ENCODE assay signal across 1 cellular context in the genomic region with DNA sequence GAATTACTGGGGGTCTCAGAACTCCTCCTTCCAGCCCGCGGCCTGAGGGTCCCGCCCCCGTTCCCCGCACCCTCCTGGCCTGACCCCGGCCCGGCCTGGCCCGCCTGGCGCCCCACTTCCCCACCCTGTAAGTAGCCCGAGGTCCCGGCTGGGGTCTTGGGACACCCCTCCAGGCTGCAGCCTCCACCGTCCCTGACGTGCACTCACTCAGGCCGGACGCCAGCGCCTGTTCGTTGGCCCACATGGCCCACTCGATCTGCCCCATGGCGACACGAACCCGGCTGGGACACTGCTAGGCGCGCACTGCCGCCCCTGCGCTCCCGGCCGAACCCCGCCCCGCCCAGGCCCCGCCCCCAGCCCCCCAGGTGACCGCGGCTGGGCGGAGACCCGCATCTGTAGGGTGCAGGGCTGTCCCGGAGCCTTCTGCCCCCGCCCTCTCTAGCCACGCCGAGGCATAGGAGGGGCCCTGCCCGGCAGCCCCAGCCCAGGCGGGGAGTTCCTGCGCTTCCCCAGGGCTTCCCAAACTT.
TF ChIP-seq lines count a peak whose summit lies in the region.

A gene (minus strand): TSS at position 305 of the 527 bp plus-strand sequence. CDS start 40 bp downstream, at position 265.

TF ChIP-seq in HepG2, 621 proteins besides CTCF, POLR2A, EP300 and RAD21 (continued from another document and continues in another):
- TF ChIP-seq, protein P1, sequence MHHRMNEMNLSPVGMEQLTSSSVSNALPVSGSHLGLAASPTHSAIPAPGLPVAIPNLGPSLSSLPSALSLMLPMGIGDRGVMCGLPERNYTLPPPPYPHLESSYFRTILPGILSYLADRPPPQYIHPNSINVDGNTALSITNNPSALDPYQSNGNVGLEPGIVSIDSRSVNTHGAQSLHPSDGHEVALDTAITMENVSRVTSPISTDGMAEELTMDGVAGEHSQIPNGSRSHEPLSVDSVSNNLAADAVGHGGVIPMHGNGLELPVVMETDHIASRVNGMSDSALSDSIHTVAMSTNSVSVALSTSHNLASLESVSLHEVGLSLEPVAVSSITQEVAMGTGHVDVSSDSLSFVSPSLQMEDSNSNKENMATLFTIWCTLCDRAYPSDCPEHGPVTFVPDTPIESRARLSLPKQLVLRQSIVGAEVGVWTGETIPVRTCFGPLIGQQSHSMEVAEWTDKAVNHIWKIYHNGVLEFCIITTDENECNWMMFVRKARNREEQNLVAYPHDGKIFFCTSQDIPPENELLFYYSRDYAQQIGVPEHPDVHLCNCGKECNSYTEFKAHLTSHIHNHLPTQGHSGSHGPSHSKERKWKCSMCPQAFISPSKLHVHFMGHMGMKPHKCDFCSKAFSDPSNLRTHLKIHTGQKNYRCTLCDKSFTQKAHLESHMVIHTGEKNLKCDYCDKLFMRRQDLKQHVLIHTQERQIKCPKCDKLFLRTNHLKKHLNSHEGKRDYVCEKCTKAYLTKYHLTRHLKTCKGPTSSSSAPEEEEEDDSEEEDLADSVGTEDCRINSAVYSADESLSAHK (CRISPR knock-in tag; IDR thresholded peaks at IDR 0.05; ENCODE audit: borderline replicate concordance), result 0 out of 2 replicates have a peak, but pooled peaks have one; percentile 61
- TF ChIP-seq ZNF557 (CRISPR knock-in tag; IDR thresholded peaks at IDR 0.05) (peak; percentile 82), NFRKB (IDR thresholded peaks at IDR 0.05) (no peak), RFXANK (CRISPR knock-in tag; IDR thresholded peaks at IDR 0.05) (no peak), ZFP41 (CRISPR knock-in tag; IDR thresholded peaks at IDR 0.05; ENCODE audit: borderline replicate concordance) (no peak), TAF1 (CRISPR knock-in tag; IDR thresholded peaks at IDR 0.05) (peak; percentile 90), POLR2AphosphoS5 (IDR thresholded peaks at IDR 0.05; ENCODE audit: low read depth, low read length) (peak; percentile 90), ZNF616 (CRISPR knock-in tag; IDR thresholded peaks at IDR 0.05; ENCODE audit: low read depth) (0 out of 2 replicates have a peak, but pooled peaks have one; percentile 86), ZNF563 (CRISPR knock-in tag; IDR thresholded peaks at IDR 0.05) (peak; percentile 73), ZNF282 (IDR thresholded peaks at IDR 0.05; ENCODE audit: partially characterized antibody) (no peak), HIVEP1 (CRISPR knock-in tag; IDR thresholded peaks at IDR 0.05) (no peak), ZNF260 (CRISPR knock-in tag; IDR thresholded peaks at IDR 0.05; ENCODE audit: borderline replicate concordance, low read depth) (no peak), NFYC (CRISPR knock-in tag; IDR thresholded peaks at IDR 0.05) (no peak), CC2D1A (CRISPR knock-in tag; IDR thresholded peaks at IDR 0.05) (peak; percentile 87; the same call in 1 of the 2 replicates), ZNF468 (CRISPR knock-in tag; IDR thresholded peaks at IDR 0.05) (no peak; the same call in 1 of the 2 replicates), JDP2 (CRISPR knock-in tag; IDR thresholded peaks at IDR 0.05; ENCODE audit: borderline replicate concordance) (no peak), SRSF4 (IDR thresholded peaks at IDR 0.05; ENCODE audit: low read depth, low read length, poor library complexity, severe bottlenecking) (no peak), NCOR1 (IDR thresholded peaks at IDR 0.05; ENCODE audit: borderline replicate concordance, low read length) (no peak), SMAD3 (CRISPR knock-in tag; IDR thresholded peaks at IDR 0.05) (no peak), CHD2 (IDR thresholded peaks at IDR 0.05; ENCODE audit: low read depth, low read length) (no peak), IKZF4 (CRISPR knock-in tag; IDR thresholded peaks at IDR 0.05; ENCODE audit: borderline replicate concordance, low read depth, not compliant biosample characterization) (peak; percentile 40), HMGA1 (CRISPR knock-in tag; conservative IDR thresholded peaks at IDR 0.05) (no peak), EED (CRISPR knock-in tag; IDR thresholded peaks at IDR 0.05) (no peak; the same call in 1 of the 2 replicates), ARID2 (CRISPR knock-in tag; IDR thresholded peaks at IDR 0.05; ENCODE audit: borderline replicate concordance) (peak; percentile 67; the same call in 1 of the 2 replicates), NONO (IDR thresholded peaks at IDR 0.05) (no peak), NONO (CRISPR knock-in tag; conservative IDR thresholded peaks at IDR 0.05) (no peak; the same call in 1 of the 2 replicates), GTF2F1 (IDR thresholded peaks at IDR 0.05; ENCODE audit: low read length) (no peak), REL (CRISPR knock-in tag; conservative IDR thresholded peaks at IDR 0.05) (peak; percentile 83; the same call in 1 of the 2 replicates), YEATS4 (CRISPR knock-in tag; IDR thresholded peaks at IDR 0.05; ENCODE audit: borderline replicate concordance) (peak; percentile 60; the same call in 1 of the 2 replicates), RBFOX2 (IDR thresholded peaks at IDR 0.05; ENCODE audit: low read depth, low read length) (peak; percentile 87), CBX2 (IDR thresholded peaks at IDR 0.05; ENCODE audit: low read depth, low read length) (no peak), CBX2 (CRISPR knock-in tag; IDR thresholded peaks at IDR 0.05; ENCODE audit: low read depth) (0 out of 2 replicates have a peak, but pooled peaks have one; percentile 28), ZBTB42 (CRISPR knock-in tag; IDR thresholded peaks at IDR 0.05) (peak; percentile 11; the same call in 1 of the 2 replicates), ASH2L (IDR thresholded peaks at IDR 0.05; ENCODE audit: insufficient read length, low read depth, low read length) (no peak), HOXD1 (CRISPR knock-in tag; IDR thresholded peaks at IDR 0.05) (peak; percentile 74), TAF15 (IDR thresholded peaks at IDR 0.05; ENCODE audit: low read depth, low read length, poor library complexity, severe bottlenecking) (peak; percentile 6), PHF8 (CRISPR knock-in tag; IDR thresholded peaks at IDR 0.05) (peak; percentile 86), ZFY (CRISPR knock-in tag; IDR thresholded peaks at IDR 0.05) (peak; percentile 91), ZNF674 (CRISPR knock-in tag; IDR thresholded peaks at IDR 0.05; ENCODE audit: low read depth) (peak; percentile 28; the same call in 1 of the 2 replicates)
- TF ChIP-seq, protein P2, sequence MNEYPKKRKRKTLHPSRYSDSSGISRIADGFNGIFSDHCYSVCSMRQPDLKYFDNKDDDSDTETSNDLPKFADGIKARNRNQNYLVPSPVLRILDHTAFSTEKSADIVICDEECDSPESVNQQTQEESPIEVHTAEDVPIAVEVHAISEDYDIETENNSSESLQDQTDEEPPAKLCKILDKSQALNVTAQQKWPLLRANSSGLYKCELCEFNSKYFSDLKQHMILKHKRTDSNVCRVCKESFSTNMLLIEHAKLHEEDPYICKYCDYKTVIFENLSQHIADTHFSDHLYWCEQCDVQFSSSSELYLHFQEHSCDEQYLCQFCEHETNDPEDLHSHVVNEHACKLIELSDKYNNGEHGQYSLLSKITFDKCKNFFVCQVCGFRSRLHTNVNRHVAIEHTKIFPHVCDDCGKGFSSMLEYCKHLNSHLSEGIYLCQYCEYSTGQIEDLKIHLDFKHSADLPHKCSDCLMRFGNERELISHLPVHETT (CRISPR knock-in tag; conservative IDR thresholded peaks at IDR 0.05), result no peak
- TF ChIP-seq, protein P3, sequence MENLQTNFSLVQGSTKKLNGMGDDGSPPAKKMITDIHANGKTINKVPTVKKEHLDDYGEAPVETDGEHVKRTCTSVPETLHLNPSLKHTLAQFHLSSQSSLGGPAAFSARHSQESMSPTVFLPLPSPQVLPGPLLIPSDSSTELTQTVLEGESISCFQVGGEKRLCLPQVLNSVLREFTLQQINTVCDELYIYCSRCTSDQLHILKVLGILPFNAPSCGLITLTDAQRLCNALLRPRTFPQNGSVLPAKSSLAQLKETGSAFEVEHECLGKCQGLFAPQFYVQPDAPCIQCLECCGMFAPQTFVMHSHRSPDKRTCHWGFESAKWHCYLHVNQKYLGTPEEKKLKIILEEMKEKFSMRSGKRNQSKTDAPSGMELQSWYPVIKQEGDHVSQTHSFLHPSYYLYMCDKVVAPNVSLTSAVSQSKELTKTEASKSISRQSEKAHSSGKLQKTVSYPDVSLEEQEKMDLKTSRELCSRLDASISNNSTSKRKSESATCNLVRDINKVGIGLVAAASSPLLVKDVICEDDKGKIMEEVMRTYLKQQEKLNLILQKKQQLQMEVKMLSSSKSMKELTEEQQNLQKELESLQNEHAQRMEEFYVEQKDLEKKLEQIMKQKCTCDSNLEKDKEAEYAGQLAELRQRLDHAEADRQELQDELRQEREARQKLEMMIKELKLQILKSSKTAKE (CRISPR knock-in tag; IDR thresholded peaks at IDR 0.05; ENCODE audit: borderline replicate concordance), result 0 out of 2 replicates have a peak, but pooled peaks have one; percentile 13
- TF ChIP-seq, protein P4, sequence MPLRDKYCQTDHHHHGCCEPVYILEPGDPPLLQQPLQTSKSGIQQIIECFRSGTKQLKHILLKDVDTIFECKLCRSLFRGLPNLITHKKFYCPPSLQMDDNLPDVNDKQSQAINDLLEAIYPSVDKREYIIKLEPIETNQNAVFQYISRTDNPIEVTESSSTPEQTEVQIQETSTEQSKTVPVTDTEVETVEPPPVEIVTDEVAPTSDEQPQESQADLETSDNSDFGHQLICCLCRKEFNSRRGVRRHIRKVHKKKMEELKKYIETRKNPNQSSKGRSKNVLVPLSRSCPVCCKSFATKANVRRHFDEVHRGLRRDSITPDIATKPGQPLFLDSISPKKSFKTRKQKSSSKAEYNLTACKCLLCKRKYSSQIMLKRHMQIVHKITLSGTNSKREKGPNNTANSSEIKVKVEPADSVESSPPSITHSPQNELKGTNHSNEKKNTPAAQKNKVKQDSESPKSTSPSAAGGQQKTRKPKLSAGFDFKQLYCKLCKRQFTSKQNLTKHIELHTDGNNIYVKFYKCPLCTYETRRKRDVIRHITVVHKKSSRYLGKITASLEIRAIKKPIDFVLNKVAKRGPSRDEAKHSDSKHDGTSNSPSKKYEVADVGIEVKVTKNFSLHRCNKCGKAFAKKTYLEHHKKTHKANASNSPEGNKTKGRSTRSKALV (CRISPR knock-in tag; IDR thresholded peaks at IDR 0.05), result no peak; the same call in 1 of the 2 replicates
- TF ChIP-seq, protein P5, sequence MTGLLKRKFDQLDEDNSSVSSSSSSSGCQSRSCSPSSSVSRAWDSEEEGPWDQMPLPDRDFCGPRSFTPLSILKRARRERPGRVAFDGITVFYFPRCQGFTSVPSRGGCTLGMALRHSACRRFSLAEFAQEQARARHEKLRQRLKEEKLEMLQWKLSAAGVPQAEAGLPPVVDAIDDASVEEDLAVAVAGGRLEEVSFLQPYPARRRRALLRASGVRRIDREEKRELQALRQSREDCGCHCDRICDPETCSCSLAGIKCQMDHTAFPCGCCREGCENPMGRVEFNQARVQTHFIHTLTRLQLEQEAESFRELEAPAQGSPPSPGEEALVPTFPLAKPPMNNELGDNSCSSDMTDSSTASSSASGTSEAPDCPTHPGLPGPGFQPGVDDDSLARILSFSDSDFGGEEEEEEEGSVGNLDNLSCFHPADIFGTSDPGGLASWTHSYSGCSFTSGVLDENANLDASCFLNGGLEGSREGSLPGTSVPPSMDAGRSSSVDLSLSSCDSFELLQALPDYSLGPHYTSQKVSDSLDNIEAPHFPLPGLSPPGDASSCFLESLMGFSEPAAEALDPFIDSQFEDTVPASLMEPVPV (CRISPR knock-in tag; IDR thresholded peaks at IDR 0.05), result 0 out of 2 replicates have a peak, but pooled peaks have one; percentile 80
- TF ChIP-seq, protein P6, sequence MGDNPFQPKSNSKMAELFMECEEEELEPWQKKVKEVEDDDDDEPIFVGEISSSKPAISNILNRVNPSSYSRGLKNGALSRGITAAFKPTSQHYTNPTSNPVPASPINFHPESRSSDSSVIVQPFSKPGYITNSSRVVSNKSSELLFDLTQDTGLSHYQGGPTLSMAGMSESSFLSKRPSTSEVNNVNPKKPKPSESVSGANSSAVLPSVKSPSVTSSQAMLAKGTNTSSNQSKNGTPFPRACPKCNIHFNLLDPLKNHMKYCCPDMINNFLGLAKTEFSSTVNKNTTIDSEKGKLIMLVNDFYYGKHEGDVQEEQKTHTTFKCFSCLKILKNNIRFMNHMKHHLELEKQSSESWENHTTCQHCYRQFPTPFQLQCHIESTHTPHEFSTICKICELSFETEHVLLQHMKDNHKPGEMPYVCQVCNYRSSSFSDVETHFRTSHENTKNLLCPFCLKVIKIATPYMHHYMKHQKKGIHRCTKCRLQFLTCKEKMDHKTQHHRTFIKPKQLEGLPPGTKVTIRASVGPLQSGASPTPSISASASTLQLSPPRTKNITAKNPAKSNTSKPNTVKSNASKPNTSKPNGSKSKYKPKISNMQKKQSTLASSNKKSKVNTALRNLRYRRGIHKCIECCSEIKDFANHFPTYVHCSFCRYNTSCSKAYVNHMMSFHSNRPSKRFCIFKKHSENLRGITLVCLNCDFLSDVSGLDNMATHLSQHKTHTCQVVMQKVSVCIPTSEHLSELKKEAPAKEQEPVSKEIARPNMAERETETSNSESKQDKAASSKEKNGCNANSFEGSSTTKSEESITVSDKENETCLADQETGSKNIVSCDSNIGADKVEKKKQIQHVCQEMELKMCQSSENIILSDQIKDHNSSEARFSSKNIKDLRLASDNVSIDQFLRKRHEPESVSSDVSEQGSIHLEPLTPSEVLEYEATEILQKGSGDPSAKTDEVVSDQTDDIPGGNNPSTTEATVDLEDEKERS (CRISPR knock-in tag; IDR thresholded peaks at IDR 0.05), result peak; percentile 61
- TF ChIP-seq, protein P7, sequence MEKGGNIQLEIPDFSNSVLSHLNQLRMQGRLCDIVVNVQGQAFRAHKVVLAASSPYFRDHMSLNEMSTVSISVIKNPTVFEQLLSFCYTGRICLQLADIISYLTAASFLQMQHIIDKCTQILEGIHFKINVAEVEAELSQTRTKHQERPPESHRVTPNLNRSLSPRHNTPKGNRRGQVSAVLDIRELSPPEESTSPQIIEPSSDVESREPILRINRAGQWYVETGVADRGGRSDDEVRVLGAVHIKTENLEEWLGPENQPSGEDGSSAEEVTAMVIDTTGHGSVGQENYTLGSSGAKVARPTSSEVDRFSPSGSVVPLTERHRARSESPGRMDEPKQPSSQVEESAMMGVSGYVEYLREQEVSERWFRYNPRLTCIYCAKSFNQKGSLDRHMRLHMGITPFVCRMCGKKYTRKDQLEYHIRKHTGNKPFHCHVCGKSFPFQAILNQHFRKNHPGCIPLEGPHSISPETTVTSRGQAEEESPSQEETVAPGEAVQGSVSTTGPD (CRISPR knock-in tag; IDR thresholded peaks at IDR 0.05), result no peak
- TF ChIP-seq, protein P8, sequence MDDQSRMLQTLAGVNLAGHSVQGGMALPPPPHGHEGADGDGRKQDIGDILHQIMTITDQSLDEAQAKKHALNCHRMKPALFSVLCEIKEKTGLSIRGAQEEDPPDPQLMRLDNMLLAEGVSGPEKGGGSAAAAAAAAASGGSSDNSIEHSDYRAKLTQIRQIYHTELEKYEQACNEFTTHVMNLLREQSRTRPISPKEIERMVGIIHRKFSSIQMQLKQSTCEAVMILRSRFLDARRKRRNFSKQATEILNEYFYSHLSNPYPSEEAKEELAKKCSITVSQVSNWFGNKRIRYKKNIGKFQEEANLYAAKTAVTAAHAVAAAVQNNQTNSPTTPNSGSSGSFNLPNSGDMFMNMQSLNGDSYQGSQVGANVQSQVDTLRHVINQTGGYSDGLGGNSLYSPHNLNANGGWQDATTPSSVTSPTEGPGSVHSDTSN (CRISPR knock-in tag; IDR thresholded peaks at IDR 0.05; ENCODE audit: borderline replicate concordance), result 0 out of 2 replicates have a peak, but pooled peaks have one; percentile 23
